ENCODE assay signal across 8 cellular contexts in genomic region chr1:168179411-168180147, GRCh38. TPM values are rescaled to one million over a fixed set of nuclear protein-coding genes. Genes with fewer than 3 reads are reported as not detected.
A peak's percentile ranks its signal among the peaks of the same experiment; 100 is the strongest.
DNase-seq lines count a peak whose midpoint lies in the region; ATAC-seq, FAIRE-seq and TF ChIP-seq lines count a peak whose summit lies in the region.

No MANE protein-coding gene starts in this region.

- H3K9ac ChIP-seq in parathyroid adenoma = peak overlapping the region; percentile 38

- peak overlapping the region; percentile 79 for H2AFZ ChIP-seq in parathyroid adenoma

- DNase-seq in BE2C (no peak), GM19239 (ENCODE audit: insufficient read length, low spot score) (no peak), RPMI8226 (peak; percentile 15), epithelial cell of proximal tubule (ENCODE audit: low read depth) (no peak), NCI-H510A (lab: John Stamatoyannopoulos, UW) (no peak)

- H3K27ac ChIP-seq in parathyroid adenoma = peak overlapping the region; percentile 89

- TF ChIP-seq CTCF in BE2C (IDR thresholded peaks at IDR 0.05; ENCODE audit: low read depth, low read length) = no peak
- no peak for TF ChIP-seq CTCF in epithelial cell of proximal tubule (conservative IDR thresholded peaks at IDR 0.05; ENCODE audit: low read depth, low read length)
- TF ChIP-seq CTCF in parathyroid adenoma (IDR thresholded peaks at IDR 0.05) = no peak

- H3K4me1 ChIP-seq in BE2C (no peaks in the 10 kb centered on the region), parathyroid adenoma (no peaks in the 10 kb centered on the region)

- H3K9me3 ChIP-seq in BE2C = no peaks in the 10 kb centered on the region
- no peaks in the 10 kb centered on the region for H3K9me3 ChIP-seq in parathyroid adenoma (ENCODE audit: control insufficient read depth, low read length)

- H3K79me2 ChIP-seq in parathyroid adenoma = peaks cover 2% of the 10 kb centered on the region

- H3K4me3 ChIP-seq in BE2C (ENCODE audit: low read depth, low read length) = peak overlapping the region; percentile 81
- peak overlapping the region; percentile 85 for H3K4me3 ChIP-seq in epithelial cell of proximal tubule (ENCODE audit: low read depth, low read length)
- H3K4me3 ChIP-seq in parathyroid adenoma (ENCODE audit: low read depth, low read length) = peak overlapping the region; percentile 95

- peak overlapping the region; percentile 90 for H3K4me2 ChIP-seq in parathyroid adenoma (ENCODE audit: low read length)

- H3K36me3 ChIP-seq in BE2C (no peaks in the 10 kb centered on the region; the same call in none of the 2 replicates), parathyroid adenoma (ENCODE audit: control insufficient read depth, insufficient read depth, low read length) (no peaks in the 10 kb centered on the region)

- no peaks in the 10 kb centered on the region for H3K27me3 ChIP-seq in BE2C
- H3K27me3 ChIP-seq in parathyroid adenoma (ENCODE audit: control insufficient read depth, insufficient read depth, low read length) = no peaks in the 10 kb centered on the region

- peak; percentile 78 for FAIRE-seq in GM19239 (lab: Jason Lieb, UNC)

- ATAC-seq in GM19328 (IDR thresholded peaks at IDR 0.05; ENCODE audit: unreplicated experiment) (no peak), GM21528 (IDR thresholded peaks at IDR 0.05; ENCODE audit: low FRiP score, unreplicated experiment) (no peak)

RNA-seq across cellular contexts. Expression of gene TIPRL, which starts 0.8 kb away (rescaled TPM):
- polyA plus RNA-seq in BE2C (2012; ENCODE audit: insufficient read depth, insufficient read length, low read depth) = 52.4 TPM
- 23.8 and 27.5 TPM in 2 replicates for total RNA-seq in epithelial cell of proximal tubule

RNA-seq across cellular contexts. Expression of gene GPR161, which starts 42.8 kb away (rescaled TPM):
- polyA plus RNA-seq in BE2C (2012; ENCODE audit: insufficient read depth, insufficient read length, low read depth) = 0.14 TPM
- total RNA-seq in epithelial cell of proximal tubule = 9.6 and 11.4 TPM in 2 replicates

RNA-seq across cellular contexts. Expression of gene SFT2D2, which starts 46.2 kb away (rescaled TPM):
- 4.9 TPM for polyA plus RNA-seq in BE2C (2012; ENCODE audit: insufficient read depth, insufficient read length, low read depth)
- 22.5 and 25.3 TPM in 2 replicates for total RNA-seq in epithelial cell of proximal tubule
